ENCODE assay signal across 34 cellular contexts in genomic region chr12:129138776-129139175, GRCh38.
"Had no signal": no experiment of that assay in that cellular context is flagged by ENCODE, and none has a peak within 500 bp of the region (broad histone marks: within the 10 kb centered on the region; RNA-seq: fewer than 3 reads in every experiment).

No MANE protein-coding gene starts in this region.

- H3K27ac ChIP-seq: KMS-11 had no signal

- H3K36me3 ChIP-seq: MG63 had no signal

- H3K9ac ChIP-seq: KMS-11 had no signal

- H3K27me3 ChIP-seq: MG63 had no signal

- DNase-seq: Karpas-422, Kasumi-1, MG63, MM.1S, MV-4-11, NCI-H1048, NCI-H1092, NCI-H1092 treated with DMSO at 0.1 percent for 48 hours, NCI-H1105, NCI-H1105 treated with DMSO at 0.1 percent for 48 hours, NCI-H1417, NCI-H1417 treated with DMSO at 0.1 percent for 48 hours, NCI-H1436, NCI-H1436 treated with DMSO at 0.1 percent for 48 hours, NCI-H146, NCI-H1694, NCI-H1694 treated with DMSO at 0.1 percent for 48 hours, NCI-H187, NCI-H187 treated with DMSO at 0.1 percent for 48 hours, NCI-H1930, NCI-H2029, NCI-H2029 treated with DMSO at 0.1 percent for 48 hours, NCI-H2081, NCI-H2081 treated with DMSO at 0.1 percent for 48 hours, NCI-H2107, NCI-H2171, NCI-H2171 treated with DMSO at 0.1 percent for 48 hours, NCI-H2227 treated with DMSO at 0.1 percent for 48 hours, NCI-H226, NCI-H345, NCI-H446, NCI-H446 treated with DMSO at 0.1 percent for 48 hours, NCI-H510A had no signal

- H3K4me3 ChIP-seq: MG63 had no signal

- H3K9me3 ChIP-seq: MG63 had no signal
